1 cellular context compared by ENCODE assay signal in the genomic region with DNA sequence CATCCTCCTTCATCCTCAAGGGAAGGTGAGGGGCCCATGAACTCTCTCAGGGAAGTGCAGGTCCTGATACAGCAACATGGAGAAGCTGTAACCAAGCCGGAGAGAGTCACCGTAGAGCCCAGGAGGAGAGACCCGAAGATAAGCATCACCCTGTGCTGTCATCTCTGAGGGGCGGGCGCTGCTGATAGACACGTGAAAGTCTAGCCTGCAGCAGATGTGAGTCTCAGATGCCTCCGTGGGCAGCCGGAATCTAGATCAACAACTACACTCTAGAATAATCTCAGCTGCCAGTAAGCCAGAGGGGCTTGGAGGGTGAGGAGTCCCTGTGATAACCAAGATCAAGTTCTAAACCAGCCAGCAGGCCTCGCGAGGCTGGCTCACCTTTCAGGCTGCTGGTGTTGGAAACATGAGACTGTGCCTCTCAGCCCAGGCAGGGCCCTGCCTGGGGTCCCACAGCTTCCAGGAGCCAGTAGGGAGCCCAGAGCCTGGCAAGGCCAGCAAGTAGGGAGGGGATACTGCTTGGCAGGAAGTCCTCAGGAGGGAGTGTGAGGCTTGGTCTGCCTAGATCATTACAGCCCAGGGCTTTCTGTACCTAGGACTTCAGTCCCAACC.
TF ChIP-seq lines count a peak whose summit lies in the region.

No MANE protein-coding gene starts in this region.

TF ChIP-seq in K562, 482 proteins besides CTCF, POLR2A, EP300 and RAD21 (continued from another document):
- TF ChIP-seq, protein P1, sequence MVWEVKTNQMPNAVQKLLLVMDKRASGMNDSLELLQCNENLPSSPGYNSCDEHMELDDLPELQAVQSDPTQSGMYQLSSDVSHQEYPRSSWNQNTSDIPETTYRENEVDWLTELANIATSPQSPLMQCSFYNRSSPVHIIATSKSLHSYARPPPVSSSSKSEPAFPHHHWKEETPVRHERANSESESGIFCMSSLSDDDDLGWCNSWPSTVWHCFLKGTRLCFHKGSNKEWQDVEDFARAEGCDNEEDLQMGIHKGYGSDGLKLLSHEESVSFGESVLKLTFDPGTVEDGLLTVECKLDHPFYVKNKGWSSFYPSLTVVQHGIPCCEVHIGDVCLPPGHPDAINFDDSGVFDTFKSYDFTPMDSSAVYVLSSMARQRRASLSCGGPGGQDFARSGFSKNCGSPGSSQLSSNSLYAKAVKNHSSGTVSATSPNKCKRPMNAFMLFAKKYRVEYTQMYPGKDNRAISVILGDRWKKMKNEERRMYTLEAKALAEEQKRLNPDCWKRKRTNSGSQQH (CRISPR knock-in tag; IDR thresholded peaks at IDR 0.05) = no peak
- TF ChIP-seq, protein P2, sequence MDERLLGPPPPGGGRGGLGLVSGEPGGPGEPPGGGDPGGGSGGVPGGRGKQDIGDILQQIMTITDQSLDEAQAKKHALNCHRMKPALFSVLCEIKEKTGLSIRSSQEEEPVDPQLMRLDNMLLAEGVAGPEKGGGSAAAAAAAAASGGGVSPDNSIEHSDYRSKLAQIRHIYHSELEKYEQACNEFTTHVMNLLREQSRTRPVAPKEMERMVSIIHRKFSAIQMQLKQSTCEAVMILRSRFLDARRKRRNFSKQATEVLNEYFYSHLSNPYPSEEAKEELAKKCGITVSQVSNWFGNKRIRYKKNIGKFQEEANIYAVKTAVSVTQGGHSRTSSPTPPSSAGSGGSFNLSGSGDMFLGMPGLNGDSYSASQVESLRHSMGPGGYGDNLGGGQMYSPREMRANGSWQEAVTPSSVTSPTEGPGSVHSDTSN (CRISPR knock-in tag; IDR thresholded peaks at IDR 0.05; ENCODE audit: low read depth) = no peak
- TF ChIP-seq, protein P2 (tag; conservative IDR thresholded peaks at IDR 0.05; ENCODE audit: low read depth) = peak; percentile 54
- TF ChIP-seq MTA2 (IDR thresholded peaks at IDR 0.05; ENCODE audit: low read depth) (peak; percentile 68), NFIX (CRISPR knock-in tag; IDR thresholded peaks at IDR 0.05; ENCODE audit: low read depth) (no peak), CXXC5 (CRISPR knock-in tag; IDR thresholded peaks at IDR 0.05) (peak; percentile 55), BRF1 (IDR thresholded peaks at IDR 0.05; ENCODE audit: borderline replicate concordance, extremely low read depth, insufficient read length) (no peak), NCOA6 (IDR thresholded peaks at IDR 0.05) (no peak), HDAC8 (tag; IDR thresholded peaks at IDR 0.05) (no peak), SMARCC2 (IDR thresholded peaks at IDR 0.05; ENCODE audit: low read depth) (no peak), ZC3H11A (IDR thresholded peaks at IDR 0.05; ENCODE audit: low read depth, low read length) (no peak), MTF1 (CRISPR knock-in tag; IDR thresholded peaks at IDR 0.05; ENCODE audit: borderline replicate concordance) (no peak), LCOR (CRISPR knock-in tag; IDR thresholded peaks at IDR 0.05) (no peak), RFX1 (IDR thresholded peaks at IDR 0.05) (no peak), JUND (IDR thresholded peaks at IDR 0.05; ENCODE audit: borderline replicate concordance, low read depth, low read length) (peak; percentile 66; the same call in 1 of the 2 replicates), JUND (tag; IDR thresholded peaks at IDR 0.05; ENCODE audit: borderline replicate concordance, low read depth, low read length) (peak; percentile 52; the same call in 1 of the 3 replicates), DPF2 (IDR thresholded peaks at IDR 0.05) (peak; percentile 77)
- TF ChIP-seq, protein P3, sequence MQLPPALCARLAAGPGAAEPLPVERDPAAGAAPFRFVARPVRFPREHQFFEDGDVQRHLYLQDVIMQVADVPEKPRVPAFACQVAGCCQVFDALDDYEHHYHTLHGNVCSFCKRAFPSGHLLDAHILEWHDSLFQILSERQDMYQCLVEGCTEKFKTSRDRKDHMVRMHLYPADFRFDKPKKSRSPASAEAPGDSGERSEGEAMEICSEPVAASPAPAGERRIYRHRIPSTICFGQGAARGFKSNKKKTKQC (CRISPR knock-in tag; IDR thresholded peaks at IDR 0.05) = no peak
- TF ChIP-seq, protein P4, sequence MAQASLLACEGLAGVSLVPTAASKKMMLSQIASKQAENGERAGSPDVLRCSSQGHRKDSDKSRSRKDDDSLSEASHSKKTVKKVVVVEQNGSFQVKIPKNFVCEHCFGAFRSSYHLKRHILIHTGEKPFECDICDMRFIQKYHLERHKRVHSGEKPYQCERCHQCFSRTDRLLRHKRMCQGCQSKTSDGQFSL (CRISPR knock-in tag; IDR thresholded peaks at IDR 0.05) = no peak
- TF ChIP-seq, protein P4 (tag; IDR thresholded peaks at IDR 0.05) = no peak
- TF ChIP-seq, protein P5, sequence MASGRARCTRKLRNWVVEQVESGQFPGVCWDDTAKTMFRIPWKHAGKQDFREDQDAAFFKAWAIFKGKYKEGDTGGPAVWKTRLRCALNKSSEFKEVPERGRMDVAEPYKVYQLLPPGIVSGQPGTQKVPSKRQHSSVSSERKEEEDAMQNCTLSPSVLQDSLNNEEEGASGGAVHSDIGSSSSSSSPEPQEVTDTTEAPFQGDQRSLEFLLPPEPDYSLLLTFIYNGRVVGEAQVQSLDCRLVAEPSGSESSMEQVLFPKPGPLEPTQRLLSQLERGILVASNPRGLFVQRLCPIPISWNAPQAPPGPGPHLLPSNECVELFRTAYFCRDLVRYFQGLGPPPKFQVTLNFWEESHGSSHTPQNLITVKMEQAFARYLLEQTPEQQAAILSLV (tag; IDR thresholded peaks at IDR 0.05) = no peak
- TF ChIP-seq, protein P6, sequence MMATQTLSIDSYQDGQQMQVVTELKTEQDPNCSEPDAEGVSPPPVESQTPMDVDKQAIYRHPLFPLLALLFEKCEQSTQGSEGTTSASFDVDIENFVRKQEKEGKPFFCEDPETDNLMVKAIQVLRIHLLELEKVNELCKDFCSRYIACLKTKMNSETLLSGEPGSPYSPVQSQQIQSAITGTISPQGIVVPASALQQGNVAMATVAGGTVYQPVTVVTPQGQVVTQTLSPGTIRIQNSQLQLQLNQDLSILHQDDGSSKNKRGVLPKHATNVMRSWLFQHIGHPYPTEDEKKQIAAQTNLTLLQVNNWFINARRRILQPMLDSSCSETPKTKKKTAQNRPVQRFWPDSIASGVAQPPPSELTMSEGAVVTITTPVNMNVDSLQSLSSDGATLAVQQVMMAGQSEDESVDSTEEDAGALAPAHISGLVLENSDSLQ (IDR thresholded peaks at IDR 0.05) = peak; percentile 80
